Comparison of ENCODE assay signal across 17 cellular contexts in the genomic region with DNA sequence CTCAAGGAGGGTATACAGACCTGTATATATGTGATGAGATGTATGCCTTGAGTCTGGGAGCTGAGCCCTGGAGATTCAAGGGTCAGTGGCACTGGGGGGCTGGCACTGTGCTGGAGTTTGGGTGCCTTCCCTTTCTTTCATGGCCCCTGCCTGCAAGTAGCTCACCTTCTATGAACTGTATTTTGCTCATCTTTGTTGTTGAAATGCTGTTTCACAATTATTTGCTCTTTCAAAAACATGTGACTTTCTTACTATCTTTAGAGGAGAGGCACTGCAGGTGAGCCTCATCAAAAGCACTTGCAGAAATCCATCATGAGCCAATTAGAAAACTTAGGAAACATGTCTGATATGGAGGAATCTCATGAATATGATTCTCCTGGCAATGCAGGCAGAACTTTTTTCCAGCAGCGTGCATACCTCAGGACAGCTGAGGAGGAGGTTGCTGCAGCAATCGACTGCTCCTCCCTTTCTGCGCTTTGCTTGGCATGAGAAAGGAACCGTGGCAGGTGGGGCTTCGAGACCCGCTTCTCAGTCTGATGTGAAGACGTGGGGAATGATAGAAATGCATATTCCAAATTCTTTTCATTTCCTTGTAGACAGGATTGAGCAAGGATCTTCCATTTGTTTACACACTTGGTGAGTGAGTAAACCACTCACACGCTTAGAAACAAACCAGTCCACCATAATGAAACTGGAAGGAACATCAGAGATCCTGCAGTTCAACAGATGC.
DNase-seq lines count a peak whose midpoint lies in the region; ATAC-seq, FAIRE-seq and TF ChIP-seq lines count a peak whose summit lies in the region.
"Had no signal": no experiment of that assay in that cellular context is flagged by ENCODE, and none has a peak within 500 bp of the region (broad histone marks: within the 10 kb centered on the region; RNA-seq: fewer than 3 reads in every experiment).

No MANE protein-coding gene starts in this region.

- H3K4me2 ChIP-seq in HepG2 (ENCODE audit: low read depth, low read length) = no peak overlapping the region

- H3K4me3 ChIP-seq in liver (ENCODE audit: low read depth in 1 of 3, low read length in 3 of 3) (no peak overlapping the region), HepG2 (replicated peaks in 1 of 3; ENCODE audit: insufficient read depth in 1 of 3, low read depth in 2 of 3, low read length in 3 of 3) (no peak overlapping the region), bronchial epithelial cell (ENCODE audit: low read depth, low read length) (no peak overlapping the region)
- H3K4me3 ChIP-seq: esophagus muscularis mucosa, sigmoid colon had no signal

- H3K27ac ChIP-seq in liver (ENCODE audit: low read depth in 1 of 2, low read length in 2 of 2) (peak overlapping the region; percentile 66 to 86), HepG2 (ENCODE audit: extremely low read length, insufficient read depth, low read length) (no peak overlapping the region)
- H3K27ac ChIP-seq: esophagus muscularis mucosa had no signal

- 52% methylated on average over 8 of the region's 8 CpGs for WGBS in liver
- WGBS in HepG2 (ENCODE audit: low lambda C conversion rate) = 1% methylated on average over 8 of the region's 8 CpGs

- BruUV-seq in HepG2 (replicated peaks; lab: Mats Ljungman, UMichigan) = no TSS peak

- no peak for DNase-seq in HepG2 (ENCODE audit: low spot score)
- DNase-seq in bronchial epithelial cell (ENCODE audit: low read depth) = peak; percentile 74
- DNase-seq in kidney tubule cell (ENCODE audit: low spot score) = peak; percentile 14
- peak; percentile 30 for DNase-seq in urothelium cell line (ENCODE audit: low spot score)
- no peak for DNase-seq in stimulated activated CD4-positive, alpha-beta T cell treated with anti-CD3 and anti-CD28 coated beads, Interleukin-4, amount 100 ng/mL, for 24 hours
- DNase-seq in NCI-H345 treated with DMSO at 0.1 percent for 48 hours (lab: John Stamatoyannopoulos, UW; ENCODE audit: unreplicated experiment) = no peak
- DNase-seq: activated B cell treated with CpG ODN at 0.5 μM for 24 hours; activated CD8-positive, alpha-beta memory T cell treated with anti-CD3 and anti-CD28 coated beads, Interleukin-2, amount 50 U/mL, for 48 hours; naive thymus-derived CD8-positive, alpha-beta T cell; NCI-H1092; NCI-H2227 treated with DMSO at 0.1 percent for 48 hours; sigmoid colon had no signal

- H4K20me1 ChIP-seq in HepG2 (ENCODE audit: insufficient read depth, low read length) = no peaks in the 10 kb centered on the region

- H3K36me3 ChIP-seq in liver (ENCODE audit: control insufficient read depth in 4 of 4, insufficient read depth in 3 of 4, low read depth in 1 of 4, low read length in 3 of 4) (no peaks in the 10 kb centered on the region), HepG2 (replicated peaks in 1 of 2; ENCODE audit: control insufficient read depth in 1 of 2, insufficient read depth in 2 of 2, low read length in 2 of 2) (no peaks in the 10 kb centered on the region), bronchial epithelial cell (ENCODE audit: control insufficient read depth, insufficient read depth, low read length) (no peaks in the 10 kb centered on the region)
- H3K36me3 ChIP-seq: esophagus muscularis mucosa, sigmoid colon had no signal

- CTCF ChIA-PET in HepG2 (lab: Yijun Ruan, JAX; ENCODE audit: low intra/inter-chr PET ratio, low total read pairs) = no interaction called here

- TF ChIP-seq CTCF in liver (IDR thresholded peaks at IDR 0.05; ENCODE audit: low read depth, low read length, missing input control) (no peak), HepG2 (CRISPR knock-in tag; IDR thresholded peaks at IDR 0.05) (no peak), bronchial epithelial cell (IDR thresholded peaks at IDR 0.05; ENCODE audit: insufficient read depth, low read length, severe bottlenecking) (no peak)

- H3K4me1 ChIP-seq in liver (ENCODE audit: control insufficient read depth in 4 of 4, insufficient read depth in 4 of 4, low read length in 3 of 4) (peaks cover 5 to 18% (median 11%) of the 10 kb centered on the region in 4 donors), HepG2 (ENCODE audit: insufficient read depth, low read length) (no peaks in the 10 kb centered on the region)

- H2AFZ ChIP-seq in HepG2 (ENCODE audit: low read length) = no peak overlapping the region

- no peaks in the 10 kb centered on the region for H3K79me2 ChIP-seq in HepG2 (ENCODE audit: insufficient read depth, low read length)

- no peaks in the 10 kb centered on the region for H3K9me3 ChIP-seq in liver (ENCODE audit: control insufficient read depth in 4 of 4, low read length in 3 of 4)
- no peaks in the 10 kb centered on the region for H3K9me3 ChIP-seq in HepG2 (ENCODE audit: low read length)
- H3K9me3 ChIP-seq: esophagus muscularis mucosa, sigmoid colon had no signal

- ATAC-seq in HepG2 = no peak
- ATAC-seq in GM18519 (IDR thresholded peaks at IDR 0.05; ENCODE audit: low FRiP score, unreplicated experiment) = no peak
- ATAC-seq: naive thymus-derived CD8-positive, alpha-beta T cell; Panc1 had no signal

- in situ Hi-C loops in HepG2 (cut with HindIII; ENCODE audit: extremely low pct_ligation_motif_present, low pct_unique_long_range_greater_than_20kb) = no loop called here

- POLR2A ChIA-PET in HepG2 (lab: Yijun Ruan, JAX) = no interaction called here

- no peak for TF ChIP-seq POLR2A in HepG2 (IDR thresholded peaks at IDR 0.05; ENCODE audit: insufficient read depth in 1 of 2, low read depth in 2 of 2, low read length in 2 of 2)

- peak; percentile 30 to 56 for TF ChIP-seq RAD21 in liver (IDR thresholded peaks at IDR 0.05)
- TF ChIP-seq RAD21 in HepG2 (CRISPR knock-in tag; IDR thresholded peaks at IDR 0.05) = no peak

- FAIRE-seq in HepG2 (lab: Jason Lieb, UNC) (no peak), bronchial epithelial cell (lab: Jason Lieb, UNC) (peak; percentile 75), urothelium cell line (lab: Jason Lieb, UNC) (no peak)
- FAIRE-seq: islet of Langerhans had no signal

- intact Hi-C loops in HepG2 (cut with micrococcal nuclease; ENCODE audit: unreplicated experiment) = no loop called here

- TF ChIP-seq EP300 in HepG2 (IDR thresholded peaks at IDR 0.05; ENCODE audit: low read depth in 2 of 2, low read length in 2 of 2) (no peak), HepG2 (CRISPR knock-in tag; IDR thresholded peaks at IDR 0.05; ENCODE audit: borderline replicate concordance) (no peak)

- H3K9ac ChIP-seq in liver (ENCODE audit: low read depth in 1 of 2, low read length in 2 of 2) (peak overlapping the region in 1 of 2 donors; percentile 24), HepG2 (ENCODE audit: insufficient read depth, low read depth, low read length) (no peak overlapping the region)

- H3K27me3 ChIP-seq in liver (ENCODE audit: control insufficient read depth in 4 of 4, insufficient read depth in 4 of 4, low read length in 3 of 4) (no peaks in the 10 kb centered on the region), HepG2 (ENCODE audit: control insufficient read depth in 1 of 2, insufficient read depth in 2 of 2, low read length in 2 of 2) (no peaks in the 10 kb centered on the region; a peak in 1 of 5 replicates), bronchial epithelial cell (ENCODE audit: control insufficient read depth, insufficient read depth, low read length) (no peaks in the 10 kb centered on the region)
- H3K27me3 ChIP-seq: esophagus muscularis mucosa, sigmoid colon had no signal

TF ChIP-seq in liver, 16 proteins besides CTCF, POLR2A, EP300 and RAD21 (continues in another document):
- peak in 1 of 2 donors; percentile 36 for TF ChIP-seq JUND (IDR thresholded peaks at IDR 0.05)
- TF ChIP-seq YY1 (IDR thresholded peaks at IDR 0.05) = peak; percentile 16

TF ChIP-seq in HepG2, 621 proteins besides CTCF, POLR2A, EP300 and RAD21:
- TF ChIP-seq HCFC1 (IDR thresholded peaks at IDR 0.05; ENCODE audit: low read depth, low read length) (no peak), ZNF552 (CRISPR knock-in tag; IDR thresholded peaks at IDR 0.05; ENCODE audit: borderline replicate concordance) (no peak), TP53 (CRISPR knock-in tag; conservative IDR thresholded peaks at IDR 0.05) (no peak)

Comparison
In these comparisons a context has a peak if more than half of its experiments do, and no peak if none do; other contexts are left out.
1. DNase-seq: peak in bronchial epithelial cell (single experiment), kidney tubule cell (single experiment) and urothelium cell line (single experiment); none in HepG2 (single experiment), stimulated activated CD4-positive, alpha-beta T cell treated with anti-CD3 and anti-CD28 coated beads, Interleukin-4, amount 100 ng/mL, for 24 hours (single experiment) and NCI-H345 treated with DMSO at 0.1 percent for 48 hours (single experiment).